ENCODE assay signal across 1 cellular context in the genomic region with DNA sequence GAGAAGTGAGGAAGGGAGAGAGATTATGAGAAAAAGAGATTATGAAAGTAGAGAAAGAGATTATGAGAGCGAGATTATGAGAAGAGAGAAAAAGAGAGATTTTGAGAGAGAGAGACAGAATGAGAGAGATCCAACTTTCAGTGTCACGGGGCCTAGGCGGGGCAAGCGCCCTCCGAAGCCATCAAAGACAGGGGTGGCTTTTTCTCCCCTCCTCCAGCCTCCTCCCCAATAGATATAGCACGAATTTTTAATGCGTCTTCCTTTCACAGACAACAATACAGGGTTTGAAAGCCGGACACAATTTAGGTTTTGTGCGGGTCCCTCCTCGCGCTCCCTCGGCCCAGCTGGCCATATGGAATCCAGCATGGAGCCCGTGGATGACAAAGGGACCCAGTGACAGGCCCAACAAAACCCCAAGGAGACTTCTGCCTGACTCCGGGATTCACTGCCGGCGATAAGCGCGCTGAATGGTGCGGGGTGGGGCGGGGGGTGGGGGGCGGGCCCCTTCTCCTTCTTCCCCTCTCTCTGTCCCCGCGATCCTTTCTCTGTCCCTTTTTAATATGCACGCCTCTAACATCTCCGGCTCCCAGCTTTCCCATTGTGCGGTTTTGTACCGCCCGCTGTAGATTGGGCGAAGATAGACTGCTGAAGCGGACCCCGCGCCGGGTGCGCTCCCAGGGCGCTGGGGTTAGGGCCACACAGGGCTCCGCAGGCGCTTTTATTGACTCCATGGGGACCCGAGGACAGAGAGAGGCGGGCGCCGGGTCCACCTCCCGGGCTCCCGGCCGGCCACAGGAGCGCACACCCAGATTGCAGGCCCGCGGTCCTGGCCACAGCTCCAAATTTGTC.
TF ChIP-seq lines count a peak whose summit lies in the region.

No MANE protein-coding gene starts in this region.

TF ChIP-seq in H1, 55 proteins besides CTCF, POLR2A, EP300 and RAD21:
- no peak for TF ChIP-seq SP1 (IDR thresholded peaks at IDR 0.05; ENCODE audit: low read depth, low read length)
- no peak for TF ChIP-seq USF2 (IDR thresholded peaks at IDR 0.05; ENCODE audit: low read length)
- no peak for TF ChIP-seq JUN (IDR thresholded peaks at IDR 0.05; ENCODE audit: low read depth, low read length)
- TF ChIP-seq SIRT6 (IDR thresholded peaks at IDR 0.05; ENCODE audit: low read length), result no peak
- no peak for TF ChIP-seq TCF12 (IDR thresholded peaks at IDR 0.05; ENCODE audit: low read depth, low read length)
- peak; percentile 4 for TF ChIP-seq CTBP2 (IDR thresholded peaks at IDR 0.05; ENCODE audit: borderline replicate concordance, insufficient read depth, insufficient read length, low read length)
- TF ChIP-seq POU5F1 (IDR thresholded peaks at IDR 0.05; ENCODE audit: low read depth, low read length), result no peak
- TF ChIP-seq NANOG (IDR thresholded peaks at IDR 0.05; ENCODE audit: insufficient read depth, low read depth, low read length, poor library complexity, severe bottlenecking), result no peak
